ENCODE assay signal across 8 cellular contexts in the genomic region with DNA sequence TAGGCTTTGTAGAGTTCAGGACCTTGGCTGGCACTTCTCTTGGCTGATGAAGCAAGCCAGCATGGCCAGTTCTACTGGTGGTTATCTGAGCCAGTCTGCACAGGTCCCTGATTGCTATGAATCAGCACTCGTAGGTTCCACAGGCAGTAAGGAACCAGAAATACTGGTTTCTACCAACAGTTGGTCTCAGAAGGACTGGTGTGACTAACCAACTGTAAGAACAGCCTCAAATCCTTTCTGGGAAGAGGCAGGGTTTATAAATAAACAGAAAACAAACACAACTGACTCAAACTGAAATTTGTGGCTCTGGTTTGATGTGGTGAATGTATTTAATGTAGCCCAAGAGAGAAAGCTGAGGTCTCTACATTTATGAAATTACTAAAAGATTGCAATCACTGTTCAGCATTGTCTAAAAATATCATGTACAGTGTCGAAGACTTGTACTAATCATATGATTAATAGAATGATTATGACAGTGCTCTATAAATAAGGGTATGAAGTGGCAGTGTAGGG. TPM values are rescaled to one million over a fixed set of nuclear protein-coding genes. Genes with fewer than 3 reads are reported as not detected.
DNase-seq lines count a peak whose midpoint lies in the region; ATAC-seq and TF ChIP-seq lines count a peak whose summit lies in the region.

No MANE protein-coding gene starts in this region.

- H3K27ac ChIP-seq in right atrium auricular region (peak overlapping the region in 1 of 2 donors; percentile 22), brain microvascular endothelial cell (no peak overlapping the region), SJCRH30 (no peak overlapping the region)

- in situ Hi-C loops in brain microvascular endothelial cell (cut with HindIII; ENCODE audit: low pct_ligation_motif_present, low sequenced_read_pairs) = no loop called here

- H3K4me1 Mint-ChIP-seq in nephron = peaks cover 53% of the 10 kb centered on the region

- intact Hi-C loops in left cardiac atrium (cut with DNase I) = no loop called here

- DNase-seq in left cardiac atrium = no peak
- no peak for DNase-seq in right atrium auricular region (ENCODE audit: low spot score)
- peak; percentile 84 for DNase-seq in NCI-H2196 (lab: John Stamatoyannopoulos, UW; ENCODE audit: unreplicated experiment)
- DNase-seq in brain microvascular endothelial cell = peak; percentile 71
- no peak for DNase-seq in SJCRH30
- DNase-seq in BE2C = no peak

- peak; percentile 31 to 72 for ATAC-seq in left cardiac atrium
- ATAC-seq in HG02759 (IDR thresholded peaks at IDR 0.05; ENCODE audit: unreplicated experiment) = peak; percentile 87

- no peaks in the 10 kb centered on the region for H3K27me3 ChIP-seq in right atrium auricular region
- H3K27me3 ChIP-seq in brain microvascular endothelial cell (replicated peaks) = no peaks in the 10 kb centered on the region
- no peaks in the 10 kb centered on the region for H3K27me3 ChIP-seq in SJCRH30
- H3K27me3 ChIP-seq in BE2C = no peaks in the 10 kb centered on the region

- H3K4me3 Mint-ChIP-seq in nephron = no peak overlapping the region

- H3K27ac Mint-ChIP-seq in nephron = peak overlapping the region; percentile 71 to 91 (median 90)

- H3K36me3 ChIP-seq in right atrium auricular region (no peaks in the 10 kb centered on the region), brain microvascular endothelial cell (replicated peaks) (no peaks in the 10 kb centered on the region), SJCRH30 (no peaks in the 10 kb centered on the region), BE2C (no peaks in the 10 kb centered on the region)

- no peaks in the 10 kb centered on the region for H3K9me3 ChIP-seq in right atrium auricular region
- no peaks in the 10 kb centered on the region for H3K9me3 ChIP-seq in SJCRH30 (replicated peaks)
- no peaks in the 10 kb centered on the region for H3K9me3 ChIP-seq in BE2C

- peaks cover 0 to 31% of the 10 kb centered on the region in 2 donors for H3K4me1 ChIP-seq in right atrium auricular region
- H3K4me1 ChIP-seq in SJCRH30 = 0 out of 2 replicates have a peak, but pooled peaks cover 8% of the 10 kb centered on the region
- H3K4me1 ChIP-seq in BE2C = no peaks in the 10 kb centered on the region

- H3K36me3 Mint-ChIP-seq in nephron (ENCODE audit: low read depth) = no peaks in the 10 kb centered on the region

- H3K9me3 Mint-ChIP-seq in nephron = no peaks in the 10 kb centered on the region

- H3K27me3 Mint-ChIP-seq in nephron (ENCODE audit: low read depth) = no peaks in the 10 kb centered on the region

- TF ChIP-seq CTCF in right atrium auricular region (IDR thresholded peaks at IDR 0.05) (no peak), brain microvascular endothelial cell (IDR thresholded peaks at IDR 0.05; ENCODE audit: low read depth, low read length, missing control alignments) (no peak), nephron (IDR thresholded peaks at IDR 0.05; ENCODE audit: unreplicated experiment in 3 of 3) (no peak), BE2C (IDR thresholded peaks at IDR 0.05; ENCODE audit: low read depth, low read length) (no peak)

- H3K4me3 ChIP-seq in right atrium auricular region (no peak overlapping the region), brain microvascular endothelial cell (ENCODE audit: low read depth, low read length) (no peak overlapping the region), SJCRH30 (no peak overlapping the region), BE2C (ENCODE audit: low read depth, low read length) (no peak overlapping the region)

RNA-seq across cellular contexts. Expression of gene RAPH1, which starts 44.1 kb away (rescaled TPM):
- total RNA-seq in left cardiac atrium (10 to 100 TPM; 17.8 to 39.3 TPM), right atrium auricular region (10 to 100 TPM; 17.4 to 18.7 TPM)
- 22.1 and 25.7 TPM in 2 replicates for total RNA-seq in SJCRH30 (2014; rRNA removed; shearing (Covaris generic))
- polyA plus RNA-seq in BE2C (2012; ENCODE audit: insufficient read depth, insufficient read length, low read depth) = 2.6 TPM

Comparison
In these comparisons a context has a peak if more than half of its experiments do, and no peak if none do; other contexts are left out.
1. DNase-seq: peak in NCI-H2196 (single experiment) and brain microvascular endothelial cell (single experiment); none in left cardiac atrium (single experiment), right atrium auricular region (single experiment), SJCRH30 (0 of 2) and BE2C (single experiment).